In the genomic region with DNA sequence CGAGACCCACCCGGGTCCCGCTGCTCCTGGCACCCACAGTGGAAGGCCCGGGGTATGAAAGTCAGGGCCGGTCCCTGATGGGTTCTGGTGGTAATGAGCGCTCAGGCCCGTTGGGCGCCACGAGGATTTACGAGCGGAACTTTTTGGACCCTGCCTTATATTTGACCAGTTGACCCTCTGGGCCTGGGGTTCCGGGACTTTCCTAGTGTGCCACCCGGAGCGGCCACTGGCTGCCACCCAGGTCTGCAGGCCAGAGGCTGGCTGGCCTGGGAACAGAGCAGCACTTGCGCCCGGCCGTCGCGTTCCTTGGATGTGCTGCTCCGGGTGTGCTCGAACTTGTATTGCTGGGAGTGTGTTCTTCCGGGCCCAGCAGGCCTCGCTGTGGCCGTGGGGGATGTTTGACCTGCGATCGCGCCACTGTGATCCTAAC, we compare ENCODE assay signal across 9 cellular contexts. TPM values are rescaled to one million over a fixed set of nuclear protein-coding genes. Genes with fewer than 3 reads are reported as not detected.
DNase-seq lines count a peak whose midpoint lies in the region; ATAC-seq and TF ChIP-seq lines count a peak whose summit lies in the region.
"Had no signal": no experiment of that assay in that cellular context is flagged by ENCODE, and none has a peak within 500 bp of the region (broad histone marks: within the 10 kb centered on the region; RNA-seq: fewer than 3 reads in every experiment).

No MANE protein-coding gene starts in this region.

- peaks cover 7% of the 10 kb centered on the region for H3K36me3 Mint-ChIP-seq in CD8-positive, alpha-beta T cell
- no peaks in the 10 kb centered on the region for H3K36me3 Mint-ChIP-seq in activated CD4-positive, alpha-beta memory T cell treated with anti-CD3 and anti-CD28 coated beads, Interleukin-2, amount 10 ng/mL, durations not matched to agents 7 days and 5 days (ENCODE audit: low read depth)
- no peaks in the 10 kb centered on the region for H3K36me3 Mint-ChIP-seq in glutamatergic neuron (ENCODE audit: unreplicated experiment)

- H3K27ac Mint-ChIP-seq in CD8-positive, alpha-beta T cell = no peak overlapping the region
- no peak overlapping the region for H3K27ac Mint-ChIP-seq in activated CD4-positive, alpha-beta memory T cell treated with anti-CD3 and anti-CD28 coated beads, Interleukin-2, amount 10 ng/mL, durations not matched to agents 7 days and 5 days
- no peak overlapping the region for H3K27ac Mint-ChIP-seq in glutamatergic neuron (ENCODE audit: unreplicated experiment)

- H3K27me3 ChIP-seq in CD8-positive, alpha-beta T cell (ENCODE audit: insufficient read depth, low read length) = no peaks in the 10 kb centered on the region
- peaks cover 71% of the 10 kb centered on the region for H3K27me3 ChIP-seq in neutrophil
- H3K27me3 ChIP-seq: adrenal gland had no signal

- no peak for TF ChIP-seq CTCF in CD8-positive, alpha-beta T cell (IDR thresholded peaks at IDR 0.05)
- TF ChIP-seq CTCF in glutamatergic neuron (IDR thresholded peaks at IDR 0.05; ENCODE audit: partially characterized antibody, unreplicated experiment) = no peak
- no peak for TF ChIP-seq CTCF in neutrophil (IDR thresholded peaks at IDR 0.05)

- intact Hi-C loops in CD8-positive, alpha-beta T cell (cut with DNase I, micrococcal nuclease) = no loop called here

- no peak for ATAC-seq in CD8-positive, alpha-beta T cell
- no peak for ATAC-seq in GM18519 (IDR thresholded peaks at IDR 0.05; ENCODE audit: low FRiP score, unreplicated experiment)
- ATAC-seq in GM18861 (IDR thresholded peaks at IDR 0.05; ENCODE audit: unreplicated experiment) = no peak
- ATAC-seq in GM21576 (IDR thresholded peaks at IDR 0.05; ENCODE audit: unreplicated experiment) = no peak

- H3K9me3 ChIP-seq in CD8-positive, alpha-beta T cell (ENCODE audit: low read length) = no peaks in the 10 kb centered on the region
- H3K9me3 ChIP-seq in neutrophil = no peaks in the 10 kb centered on the region
- H3K9me3 ChIP-seq: adrenal gland had no signal

- no peak overlapping the region for H3K27ac ChIP-seq in CD8-positive, alpha-beta T cell (ENCODE audit: low read depth, low read length)
- H3K27ac ChIP-seq in neutrophil = peak overlapping the region; percentile 56
- H3K27ac ChIP-seq: adrenal gland had no signal

- CTCF ChIA-PET in CD8-positive, alpha-beta T cell (lab: Charles Lee) = no interaction called here
- CTCF ChIA-PET in activated CD4-positive, alpha-beta memory T cell treated with anti-CD3 and anti-CD28 coated beads, Interleukin-2, amount 10 ng/mL, durations not matched to agents 7 days and 5 days (lab: Charles Lee) = interaction anchor here (2.4 kb wide), 1 partner anchor 29 kb away, joined by 9 read pairs; a partner anchor contains a TSS

- peaks cover 16% of the 10 kb centered on the region for H3K4me1 Mint-ChIP-seq in CD8-positive, alpha-beta T cell (ENCODE audit: low read depth)
- peaks cover 12% of the 10 kb centered on the region for H3K4me1 Mint-ChIP-seq in activated CD4-positive, alpha-beta memory T cell treated with anti-CD3 and anti-CD28 coated beads, Interleukin-2, amount 10 ng/mL, durations not matched to agents 7 days and 5 days
- no peaks in the 10 kb centered on the region for H3K4me1 Mint-ChIP-seq in glutamatergic neuron (ENCODE audit: low read depth, unreplicated experiment)

- H3K4me3 ChIP-seq in CD8-positive, alpha-beta T cell (ENCODE audit: low read depth, low read length) = peak overlapping the region; percentile 66
- H3K4me3 ChIP-seq in neutrophil (ENCODE audit: low read depth in 1 of 2, low read length in 1 of 2) = peak overlapping the region; percentile 92 to 99

- peaks cover 4% of the 10 kb centered on the region for H3K4me1 ChIP-seq in CD8-positive, alpha-beta T cell (ENCODE audit: insufficient read depth, low read length)
- H3K4me1 ChIP-seq in neutrophil (ENCODE audit: control insufficient read depth in 1 of 2, insufficient read depth in 1 of 2, low read depth in 1 of 2, low read length in 1 of 2) = peaks cover 19 to 23% of the 10 kb centered on the region in 2 experiments

- H3K36me3 ChIP-seq in CD8-positive, alpha-beta T cell (ENCODE audit: insufficient read depth, low read length) = no peaks in the 10 kb centered on the region
- H3K36me3 ChIP-seq in neutrophil = no peaks in the 10 kb centered on the region
- H3K36me3 ChIP-seq: adrenal gland had no signal

- DNase-seq in CD8-positive, alpha-beta T cell = no peak
- no peak for DNase-seq in activated CD4-positive, alpha-beta memory T cell treated with anti-CD3 and anti-CD28 coated beads, Interleukin-2, amount 10 ng/mL, durations not matched to agents 7 days and 5 days
- DNase-seq in glutamatergic neuron (no peak), HuH-7.5 (ENCODE audit: low spot score) (no peak)
- DNase-seq: adrenal gland had no signal

- peaks cover 22% of the 10 kb centered on the region for H3K27me3 Mint-ChIP-seq in CD8-positive, alpha-beta T cell (ENCODE audit: low read depth)
- H3K27me3 Mint-ChIP-seq in activated CD4-positive, alpha-beta memory T cell treated with anti-CD3 and anti-CD28 coated beads, Interleukin-2, amount 10 ng/mL, durations not matched to agents 7 days and 5 days = peaks cover 53% of the 10 kb centered on the region
- peaks cover 3% of the 10 kb centered on the region for H3K27me3 Mint-ChIP-seq in glutamatergic neuron (ENCODE audit: unreplicated experiment)

- H3K4me3 Mint-ChIP-seq in CD8-positive, alpha-beta T cell = peak overlapping the region; percentile 86
- peak overlapping the region; percentile 70 for H3K4me3 Mint-ChIP-seq in activated CD4-positive, alpha-beta memory T cell treated with anti-CD3 and anti-CD28 coated beads, Interleukin-2, amount 10 ng/mL, durations not matched to agents 7 days and 5 days
- peak overlapping the region; percentile 39 for H3K4me3 Mint-ChIP-seq in glutamatergic neuron (ENCODE audit: unreplicated experiment)

- no peaks in the 10 kb centered on the region for H3K9me3 Mint-ChIP-seq in CD8-positive, alpha-beta T cell
- H3K9me3 Mint-ChIP-seq in activated CD4-positive, alpha-beta memory T cell treated with anti-CD3 and anti-CD28 coated beads, Interleukin-2, amount 10 ng/mL, durations not matched to agents 7 days and 5 days = no peaks in the 10 kb centered on the region
- no peaks in the 10 kb centered on the region for H3K9me3 Mint-ChIP-seq in glutamatergic neuron (ENCODE audit: unreplicated experiment)

- POLR2A ChIA-PET in CD8-positive, alpha-beta T cell (lab: Charles Lee) = no interaction called here
- POLR2A ChIA-PET in activated CD4-positive, alpha-beta memory T cell treated with anti-CD3 and anti-CD28 coated beads, Interleukin-2, amount 10 ng/mL, durations not matched to agents 7 days and 5 days (lab: Charles Lee) = no interaction called here

RNA-seq across cellular contexts. Expression of a gene that starts 1.0 kb away (rescaled TPM):
- total RNA-seq in CD8-positive, alpha-beta T cell = 1 to 10 TPM; 2.5 to 2.7 TPM
- total RNA-seq in activated CD4-positive, alpha-beta memory T cell treated with anti-CD3 and anti-CD28 coated beads, Interleukin-2, amount 10 ng/mL, durations not matched to agents 7 days and 5 days = under 1 TPM; 0.78 to 0.81 TPM
- total RNA-seq in glutamatergic neuron (ENCODE audit: unreplicated experiment) = 0.42 TPM

RNA-seq across cellular contexts. Expression of a gene that starts 29.9 kb away (rescaled TPM):
- total RNA-seq in CD8-positive, alpha-beta T cell = not detected
- total RNA-seq in activated CD4-positive, alpha-beta memory T cell treated with anti-CD3 and anti-CD28 coated beads, Interleukin-2, amount 10 ng/mL, durations not matched to agents 7 days and 5 days = 1 to 10 TPM; 2.5 to 2.6 TPM
- not detected for total RNA-seq in glutamatergic neuron (ENCODE audit: unreplicated experiment)
